In genomic region chr4:138437263-138437851, GRCh38 we compare ENCODE assay signal across 1 cellular context.
TF ChIP-seq lines count a peak whose summit lies in the region.

No MANE protein-coding gene starts in this region.

TF ChIP-seq in SK-N-SH treated with all-trans-retinoic acid at 6 μM for 48 hours, 23 proteins besides CTCF, POLR2A, EP300 and RAD21 (continued from another document):
- no peak for TF ChIP-seq POU6F1 (CRISPR knock-in tag; IDR thresholded peaks at IDR 0.05; ENCODE audit: borderline replicate concordance, low read depth)
- TF ChIP-seq GLIS3 (CRISPR knock-in tag; IDR thresholded peaks at IDR 0.05): no peak
- TF ChIP-seq ZNF565 (CRISPR knock-in tag; conservative IDR thresholded peaks at IDR 0.05; ENCODE audit: low read depth): no peak
- no peak for TF ChIP-seq TSHZ2 (CRISPR knock-in tag; IDR thresholded peaks at IDR 0.05)
- TF ChIP-seq ZNF70 (CRISPR knock-in tag; IDR thresholded peaks at IDR 0.05): no peak
